8 cellular contexts compared by ENCODE assay signal in genomic region chr17:4365103-4365627, GRCh38.
DNase-seq lines count a peak whose midpoint lies in the region; ATAC-seq and TF ChIP-seq lines count a peak whose summit lies in the region.

No MANE protein-coding gene starts in this region.

- TF ChIP-seq POLR2A in GM19193 (IDR thresholded peaks at IDR 0.05; ENCODE audit: extremely low read depth, insufficient read depth, insufficient read length): peak; percentile 69

- peak; percentile 39 for ATAC-seq in HG03442 (IDR thresholded peaks at IDR 0.05; ENCODE audit: unreplicated experiment)

- peak overlapping the region; percentile 94 for H3K27ac ChIP-seq in cingulate gyrus (ENCODE audit: low read depth, low read length)

- DNase-seq in AG20443 (ENCODE audit: low spot score) (peak; percentile 96), NCI-H524 (lab: John Stamatoyannopoulos, UW) (peak; percentile 78 to 88), kidney tubule cell (ENCODE audit: low spot score) (peak; percentile 96)
- DNase-seq in activated CD4-positive, alpha-beta T cell treated with anti-CD3 and anti-CD28 coated beads for 48 hours: peak; percentile 92
- DNase-seq in stimulated activated CD4-positive, alpha-beta T cell treated with anti-CD3 and anti-CD28 coated beads, Interleukin-15, amount 100 ng/mL, for 48 hours (ENCODE audit: low read depth in 2 of 2): peak; percentile 83

Comparison
In these comparisons a context has a peak if more than half of its experiments do, and no peak if none do; other contexts are left out.
1. Peak in every context shown above with its lines: DNase-seq, ATAC-seq and H3K27ac ChIP-seq.